11 cellular contexts compared by ENCODE assay signal in the genomic region with DNA sequence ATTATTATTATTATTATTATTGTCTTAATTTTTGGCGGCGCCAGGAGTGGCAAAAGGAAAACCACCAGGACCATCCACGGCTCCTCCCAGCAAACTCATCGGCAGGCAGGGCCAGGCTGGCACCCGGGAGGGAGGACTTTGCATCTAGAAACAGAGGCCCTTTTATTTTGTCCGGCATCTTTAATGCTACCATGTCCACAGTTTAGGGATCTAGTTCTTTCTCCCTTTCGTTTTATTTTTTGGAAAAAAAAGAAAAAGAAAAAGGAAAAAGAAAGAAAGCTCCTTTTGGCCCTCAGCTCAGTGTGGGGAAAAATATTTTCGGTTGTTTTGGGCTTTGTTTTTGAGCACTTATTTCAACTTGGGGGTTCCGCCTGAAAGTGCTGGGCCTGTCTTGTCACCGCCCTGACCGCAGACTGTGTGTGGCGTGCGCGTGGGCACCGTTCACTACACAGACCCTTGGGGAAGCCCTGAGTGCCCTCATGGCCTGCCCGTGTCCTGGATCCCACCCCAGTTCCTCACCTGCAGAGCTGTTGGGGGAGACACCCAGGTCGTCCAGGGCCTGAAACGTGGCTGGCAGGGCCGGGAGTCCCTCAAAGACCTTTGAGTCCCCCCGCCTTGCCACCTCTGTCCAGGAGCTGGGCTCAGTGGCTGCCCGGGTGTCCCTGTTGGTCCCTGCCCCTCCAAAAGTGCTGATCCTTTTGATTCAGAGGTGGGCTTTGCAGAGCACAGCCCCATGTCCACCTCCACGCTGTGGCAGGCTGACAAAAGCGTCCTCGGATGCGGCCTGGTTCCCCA.
DNase-seq lines count a peak whose midpoint lies in the region; ATAC-seq and TF ChIP-seq lines count a peak whose summit lies in the region.
"Had no signal": no experiment of that assay in that cellular context is flagged by ENCODE, and none has a peak within 500 bp of the region (broad histone marks: within the 10 kb centered on the region; RNA-seq: fewer than 3 reads in every experiment).

No MANE protein-coding gene starts in this region.

- H3K4me1 ChIP-seq in adrenal gland (replicated peaks in 1 of 2): peaks cover 80 to 96% of the 10 kb centered on the region in 2 donors

- H3K27me3 ChIP-seq in adrenal gland: no peaks in the 10 kb centered on the region

- peak overlapping the region; percentile 76 to 98 (median 97) for H3K27ac ChIP-seq in adrenal gland

- no peak for TF ChIP-seq CTCF in adrenal gland (IDR thresholded peaks at IDR 0.05)

- WGBS in adrenal gland, 4 donors: 20 to 34% (median 33%) methylated on average over 9 to 25 of the region's 25 CpGs

- intact Hi-C loops in adrenal gland (cut with DNase I): no loop called here
- intact Hi-C loops in head of caudate nucleus (cut with DNase I): no loop called here

- H3K4me3 ChIP-seq in adrenal gland: peak overlapping the region in 2 of 4 donors; percentile 11 to 58

- ATAC-seq in HG03159 (IDR thresholded peaks at IDR 0.05; ENCODE audit: unreplicated experiment): no peak
- ATAC-seq in HG02610 (IDR thresholded peaks at IDR 0.05; ENCODE audit: unreplicated experiment): no peak
- no peak for ATAC-seq in HG02588 (IDR thresholded peaks at IDR 0.05; ENCODE audit: unreplicated experiment)

- TF ChIP-seq POLR2A in adrenal gland (IDR thresholded peaks at IDR 0.05): no peak

- no peaks in the 10 kb centered on the region for H3K9me3 ChIP-seq in adrenal gland (replicated peaks in 1 of 3)

- DNase-seq in COLO668 (lab: John Stamatoyannopoulos, UW; ENCODE audit: unreplicated experiment): peak; percentile 38
- peak in 6 of 7 donors; percentile 22 to 56 (median 39) for DNase-seq in adrenal gland
- DNase-seq in head of caudate nucleus: peak in 37 of 42 donors; percentile 60 to 88 (median 75)
- peak; percentile 85 for DNase-seq in putamen (ENCODE audit: low spot score)
- DNase-seq in islet precursor cell: no peak
- DNase-seq: activated CD4-positive, alpha-beta T cell treated with anti-CD3 and anti-CD28 coated beads, Interleukin-2, amount 50 U/mL, for 1 hour; central memory CD4-positive, alpha-beta T cell; NCI-H2227 treated with DMSO at 0.1 percent for 48 hours had no signal

- H3K36me3 ChIP-seq in adrenal gland (replicated peaks in 1 of 2): peaks cover 0 to 3% of the 10 kb centered on the region in 2 donors
